ENCODE assay signal across 28 cellular contexts in the genomic region with DNA sequence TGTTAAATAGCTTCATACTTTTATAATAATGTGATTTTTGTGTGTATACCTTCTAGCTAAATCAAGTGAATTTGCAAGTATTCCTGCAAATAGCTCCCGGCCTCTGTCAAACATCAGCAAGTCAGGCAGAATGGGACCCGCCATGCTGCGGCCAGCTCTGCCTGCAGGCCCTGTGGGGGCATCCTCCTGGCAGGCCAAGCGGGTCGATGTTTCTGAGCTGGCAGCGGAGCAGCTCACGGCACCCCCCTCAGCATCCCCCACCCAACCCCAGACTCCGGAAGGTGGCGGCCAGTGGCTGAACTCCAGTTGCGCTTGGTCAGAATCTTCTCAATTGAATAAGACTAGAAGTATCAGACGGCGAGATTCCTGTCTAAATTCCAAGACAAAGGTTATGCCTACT. TPM values are rescaled to one million over a fixed set of nuclear protein-coding genes. Genes with fewer than 3 reads are reported as not detected.
DNase-seq lines count a peak whose midpoint lies in the region; ATAC-seq and TF ChIP-seq lines count a peak whose summit lies in the region.
"Had no signal": no experiment of that assay in that cellular context is flagged by ENCODE, and none has a peak within 500 bp of the region (broad histone marks: within the 10 kb centered on the region; RNA-seq: fewer than 3 reads in every experiment).

No MANE protein-coding gene starts in this region.

- no peak overlapping the region for H3K27ac ChIP-seq in fibroblast of lung (ENCODE audit: insufficient read depth, low read length)
- no peak overlapping the region for H3K27ac ChIP-seq in spleen
- H3K27ac ChIP-seq: BLaER1 had no signal

- no peak for TF ChIP-seq CTCF in fibroblast of lung (conservative IDR thresholded peaks at IDR 0.05 in 1 of 2, IDR thresholded peaks at IDR 0.05 in 1 of 2; ENCODE audit: low read depth in 1 of 2, low read length in 2 of 2)
- TF ChIP-seq CTCF in spleen (IDR thresholded peaks at IDR 0.05 in 8 of 11, conservative IDR thresholded peaks at IDR 0.05 in 3 of 11), result no peak
- TF ChIP-seq CTCF in nephron progenitor cell (IDR thresholded peaks at IDR 0.05), result no peak

- no peak for TF ChIP-seq POLR2A in spleen (IDR thresholded peaks at IDR 0.05)

- peaks cover 47% of the 10 kb centered on the region for H3K36me3 Mint-ChIP-seq in nephron progenitor cell (ENCODE audit: low read depth)
- H3K36me3 Mint-ChIP-seq: CD4-positive, alpha-beta memory T cell; CD4-positive, CD25-positive, alpha-beta regulatory T cell; CD8-positive, alpha-beta memory T cell had no signal

- H3K27ac Mint-ChIP-seq in nephron progenitor cell, result no peak overlapping the region
- H3K27ac Mint-ChIP-seq: CD4-positive, alpha-beta memory T cell; CD8-positive, alpha-beta memory T cell had no signal

- H3K4me2 ChIP-seq in fibroblast of lung (ENCODE audit: extremely low read depth, insufficient read depth, low read length), result no peak overlapping the region
- H3K4me2 ChIP-seq: BLaER1 had no signal

- no peak overlapping the region for H3K4me3 Mint-ChIP-seq in nephron progenitor cell
- H3K4me3 Mint-ChIP-seq: CD14-positive monocyte; CD4-positive, alpha-beta memory T cell; CD4-positive, CD25-positive, alpha-beta regulatory T cell; CD8-positive, alpha-beta memory T cell had no signal

- DNase-seq in left ventricle myocardium superior (peak; percentile 22), cardiac septum (ENCODE audit: low spot score) (no peak), fibroblast of lung (ENCODE audit: low read depth in 2 of 2) (no peak), spleen (peak; percentile 55), nephron progenitor cell (no peak)
- no peak for DNase-seq in stimulated activated CD4-positive, alpha-beta T cell treated with anti-CD3 and anti-CD28 coated beads, Interleukin-15, amount 100 ng/mL, for 24 hours
- DNase-seq: 8988T; ACHN; BE2C; C1 segment of cervical spinal cord; CD4-positive, alpha-beta memory T cell; CD4-positive, CD25-positive, alpha-beta regulatory T cell; COR-L47; DMS 273 treated with DMSO at 0.1 percent for 48 hours; DMS153; DMS53; DMS79; DND-41; EL; GDM1 had no signal

- peaks cover 10% of the 10 kb centered on the region for H3K79me2 ChIP-seq in fibroblast of lung (ENCODE audit: control insufficient read depth, insufficient read depth, low read length)

- intact Hi-C loops in left ventricle myocardium superior (cut with micrococcal nuclease) (loop anchor here (10.0 kb wide), 2 partner anchors 321 to 411 kb away; no protein-coding TSS in a partner anchor), cardiac septum (cut with DNase I) (loop anchor here (5.0 kb wide), 1 partner anchor 329 kb away; no protein-coding TSS in a partner anchor), spleen (cut with DNase I; ENCODE audit: low total_unique reads) (loop anchor here (5.0 kb wide), 1 partner anchor 324 kb away; no protein-coding TSS in a partner anchor)

- H3K36me3 ChIP-seq in fibroblast of lung (ENCODE audit: control insufficient read depth, insufficient read depth, low read length) (peaks cover 15% of the 10 kb centered on the region), spleen (peaks cover 0 to 81% (median 0%) of the 10 kb centered on the region in 6 donors)

- H3K4me1 Mint-ChIP-seq in nephron progenitor cell, result no peaks in the 10 kb centered on the region
- H3K4me1 Mint-ChIP-seq: CD14-positive monocyte; CD4-positive, alpha-beta memory T cell; CD8-positive, alpha-beta memory T cell had no signal

- no peaks in the 10 kb centered on the region for H4K20me1 ChIP-seq in fibroblast of lung (ENCODE audit: control insufficient read depth, extremely low read depth, insufficient read depth, low read length)

- ATAC-seq in left ventricle myocardium superior (no peak), HG02763 (IDR thresholded peaks at IDR 0.05; ENCODE audit: unreplicated experiment) (no peak)
- ATAC-seq: GM12878 had no signal

- H3K4me3 ChIP-seq in fibroblast of lung (replicated peaks in 1 of 4; ENCODE audit: control extremely low read depth in 1 of 4, insufficient read depth in 1 of 4, low read depth in 3 of 4, low read length in 4 of 4), result no peak overlapping the region
- no peak overlapping the region for H3K4me3 ChIP-seq in spleen
- H3K4me3 ChIP-seq: BLaER1, GM12878 had no signal

- no peak overlapping the region for H2AFZ ChIP-seq in fibroblast of lung (ENCODE audit: low read length)

- no peaks in the 10 kb centered on the region for H3K9me3 Mint-ChIP-seq in nephron progenitor cell
- H3K9me3 Mint-ChIP-seq: CD14-positive monocyte; CD4-positive, alpha-beta memory T cell; CD4-positive, CD25-positive, alpha-beta regulatory T cell; CD8-positive, alpha-beta memory T cell had no signal

- H3K4me1 ChIP-seq in fibroblast of lung (ENCODE audit: control insufficient read depth, extremely low read depth, insufficient read depth, low read length), result no peaks in the 10 kb centered on the region
- peaks cover 0 to 4% (median 0%) of the 10 kb centered on the region in 6 donors for H3K4me1 ChIP-seq in spleen
- H3K4me1 ChIP-seq: BE2C, BLaER1 had no signal

- peaks cover 3% of the 10 kb centered on the region for H3K27me3 Mint-ChIP-seq in nephron progenitor cell (ENCODE audit: low read depth, poor library complexity)
- H3K27me3 Mint-ChIP-seq: CD4-positive, alpha-beta memory T cell; CD4-positive, CD25-positive, alpha-beta regulatory T cell had no signal

- H3K9me3 ChIP-seq in fibroblast of lung (ENCODE audit: control insufficient read depth, insufficient read depth, low read depth, low read length) (no peaks in the 10 kb centered on the region), spleen (no peaks in the 10 kb centered on the region)
- H3K9me3 ChIP-seq: BE2C, BLaER1 had no signal

- peak overlapping the region; percentile 1 for H3K9ac ChIP-seq in fibroblast of lung (ENCODE audit: insufficient read depth, low read length)
- H3K9ac ChIP-seq: BLaER1 had no signal

- H3K27me3 ChIP-seq in fibroblast of lung (ENCODE audit: control insufficient read depth, insufficient read depth, low read length) (no peaks in the 10 kb centered on the region), spleen (replicated peaks in 1 of 7) (no peaks in the 10 kb centered on the region)
- H3K27me3 ChIP-seq: BE2C, BLaER1 had no signal

- WGBS in spleen, 5 donors, result 93 to 98% (median 97%) methylated on average over 12 of the region's 12 CpGs

RNA-seq across cellular contexts. Expression of a gene that starts 19.3 kb away (rescaled TPM):
- total RNA-seq in left ventricle myocardium superior, result 0.45 TPM
- total RNA-seq in cardiac septum, result 0.32 TPM
- 0.26 and 2.0 TPM in 2 replicates for total RNA-seq in fibroblast of lung
- 3.6 and 13.7 TPM in 2 replicates for polyA plus RNA-seq in fibroblast of lung
- polyA plus RNA-seq in fibroblast of lung (2012), result 4.1 and 15.7 TPM in 2 replicates
- polyA minus RNA-seq in fibroblast of lung (ENCODE audit: low replicate concordance), result 0.71 and 7.7 TPM in 2 replicates
- 1 to 10 TPM; 1.3 to 5.2 (median 3.2) TPM for total RNA-seq in spleen
- polyA plus RNA-seq in spleen, result 1 to 10 TPM; 1.3 to 4.9 (median 2.8) TPM
- polyA plus RNA-seq: CD14-positive monocyte; CD4-positive, alpha-beta memory T cell had no signal

RNA-seq across cellular contexts. Expression of a gene that starts 19.5 kb away (rescaled TPM):
- total RNA-seq in left ventricle myocardium superior (44.0 TPM), cardiac septum (34.7 TPM), fibroblast of lung (20.5 and 22.1 TPM in 2 replicates), spleen (10 to 100 TPM; 43.1 to 59.6 (median 49.8) TPM)
- polyA plus RNA-seq in fibroblast of lung (18.4 and 21.9 TPM in 2 replicates), spleen (10 to 100 TPM; 23.7 to 32.4 (median 25.0) TPM)
- polyA plus RNA-seq in fibroblast of lung (2012), result 20.3 and 25.5 TPM in 2 replicates
- polyA minus RNA-seq in fibroblast of lung (ENCODE audit: low replicate concordance), result 6.2 and 15.4 TPM in 2 replicates

RNA-seq across cellular contexts. Expression of a gene that starts 48.2 kb away (rescaled TPM):
- 24.0 TPM for total RNA-seq in left ventricle myocardium superior
- 21.5 TPM for total RNA-seq in cardiac septum
- total RNA-seq in fibroblast of lung, result 24.9 and 27.6 TPM in 2 replicates
- polyA plus RNA-seq in fibroblast of lung, result 17.6 and 34.3 TPM in 2 replicates
- polyA plus RNA-seq in fibroblast of lung (2012), result 19.4 and 34.0 TPM in 2 replicates
- 26.1 and 48.7 TPM in 2 replicates for polyA minus RNA-seq in fibroblast of lung (ENCODE audit: low replicate concordance)
- 10 to 100 TPM; 32.5 to 51.9 (median 34.7) TPM for total RNA-seq in spleen
- polyA plus RNA-seq in spleen, result 10 to 100 TPM; 13.8 to 21.4 (median 15.2) TPM

RNA-seq across cellular contexts. Expression of a gene that starts 52.8 kb away (rescaled TPM):
- not detected for total RNA-seq in left ventricle myocardium superior
- total RNA-seq in cardiac septum, result 0.11 TPM
- under 0.01 TPM in 2 replicates for total RNA-seq in fibroblast of lung
- polyA plus RNA-seq in fibroblast of lung, result 0.01 TPM in 1 of 2 replicates, not detected in the other
- polyA plus RNA-seq in fibroblast of lung (2012), result 0.03 and 0.05 TPM in 2 replicates
- polyA minus RNA-seq in fibroblast of lung (ENCODE audit: low replicate concordance), result not detected in 2 replicates
- under 1 TPM in 1 of 7 donors, not detected in 6; 0.06 TPM for total RNA-seq in spleen
- polyA plus RNA-seq in spleen, result under 1 TPM in 2 of 3 donors, not detected in 1; 0.02 TPM
- total RNA-seq: A673; CD4-positive, alpha-beta memory T cell; CD4-positive, CD25-positive, alpha-beta regulatory T cell; CD8-positive, alpha-beta memory T cell; Daoy; G401; GM12878 had no signal
- polyA plus RNA-seq: CD14-positive monocyte; CD4-positive, alpha-beta memory T cell had no signal

Comparison
In these comparisons a context has a peak if more than half of its experiments do, and no peak if none do; other contexts are left out.
1. DNase-seq: peak in left ventricle myocardium superior (single experiment) and spleen (single experiment); none in cardiac septum (single experiment), fibroblast of lung (0 of 2), nephron progenitor cell (single experiment) and stimulated activated CD4-positive, alpha-beta T cell treated with anti-CD3 and anti-CD28 coated beads, Interleukin-15, amount 100 ng/mL, for 24 hours (single experiment).